In the genomic region with DNA sequence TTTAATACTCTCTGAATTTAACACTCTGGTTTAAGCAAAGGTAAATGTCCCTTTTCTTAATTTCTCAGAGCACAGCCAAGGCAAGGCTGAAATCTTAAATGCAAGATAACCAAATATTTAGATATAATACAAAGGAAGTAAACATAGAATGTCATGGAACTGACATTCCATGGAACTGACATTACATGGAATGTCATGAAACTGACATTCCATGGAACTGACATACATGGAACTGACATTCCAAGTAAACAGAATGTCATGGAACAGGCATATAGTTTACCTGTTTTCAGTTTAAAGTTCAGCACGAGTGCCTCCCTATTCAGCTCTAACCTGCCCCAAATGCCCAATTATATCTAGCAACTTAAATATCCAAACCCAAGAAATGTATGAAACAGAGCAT, we compare ENCODE assay signal across 9 cellular contexts. TPM values are rescaled to one million over a fixed set of nuclear protein-coding genes. Genes with fewer than 3 reads are reported as not detected.
"Had no signal": no experiment of that assay in that cellular context is flagged by ENCODE, and none has a peak within 500 bp of the region (broad histone marks: within the 10 kb centered on the region; RNA-seq: fewer than 3 reads in every experiment).

No MANE protein-coding gene starts in this region.

- ATAC-seq: GM12878 had no signal

- DNase-seq: GDM1, GF-D8 had no signal

- FAIRE-seq: G401.6, GM12878, GM12891, GM12892, GM18507, GM19239 had no signal

- H3K4me3 ChIP-seq: GM12878 had no signal

RNA-seq across cellular contexts. Expression of a gene that starts 21.8 kb away (rescaled TPM):
- total RNA-seq: G401 had no signal
